ENCODE assay signal across 23 cellular contexts in genomic region chr6:52741872-52742271, GRCh38. TPM values are rescaled to one million over a fixed set of nuclear protein-coding genes. Genes with fewer than 3 reads are reported as not detected.
"Had no signal": no experiment of that assay in that cellular context is flagged by ENCODE, and none has a peak within 500 bp of the region (broad histone marks: within the 10 kb centered on the region; RNA-seq: fewer than 3 reads in every experiment).

No MANE protein-coding gene starts in this region.

- H3K27ac ChIP-seq: epithelial cell of prostate, right atrium auricular region, suprapubic skin had no signal

- H3K36me3 ChIP-seq: right atrium auricular region, suprapubic skin had no signal

- H3K4me3 ChIP-seq: right atrium auricular region, suprapubic skin had no signal

- ATAC-seq: left ventricle myocardium superior had no signal

- H3K9me3 ChIP-seq: suprapubic skin had no signal

- H3K4me1 ChIP-seq: right atrium auricular region, suprapubic skin had no signal

- H3K27me3 ChIP-seq: right atrium auricular region, suprapubic skin had no signal

- DNase-seq: activated CD4-positive, CD25-positive, alpha-beta regulatory T cell treated with anti-CD3 and anti-CD28 coated beads, Interleukin-2, amount 50 U/mL, for 72 hours; activated naive CD4-positive, alpha-beta T cell; activated naive CD8-positive, alpha-beta T cell treated with anti-CD3 and anti-CD28 coated beads, Interleukin-2, amount 10 ng/mL, durations not matched to agents 7 days and 5 days; dermis blood vessel endothelial cell; hippocampal formation; left ventricle myocardium superior; nucleus accumbens; small intestine; stimulated activated CD4-positive, alpha-beta T cell treated with anti-CD3 and anti-CD28 coated beads, Interleukin-4, amount 100 ng/mL, for 4 hours; stimulated activated CD8-positive, alpha-beta memory T cell treated with anti-CD3 and anti-CD28 coated beads, Interleukin-4, amount 100 ng/mL, for 48 hours; stimulated activated naive CD4-positive, alpha-beta T cell treated with Interleukin-2 at 50 U/mL for 16 hours; T-helper 9 cell; trophoblast cell had no signal

- FAIRE-seq: keratinocyte, small intestine had no signal

RNA-seq across cellular contexts. Expression of gene GSTA2, which starts 21.4 kb away (rescaled TPM):
- total RNA-seq: activated CD8-positive, alpha-beta memory T cell treated with anti-CD3 and anti-CD28 coated beads for 36 hours; activated naive CD8-positive, alpha-beta T cell treated with anti-CD3 and anti-CD28 coated beads, Interleukin-2, amount 10 ng/mL, durations not matched to agents 7 days and 5 days; activated T-helper 1 cell treated with anti-CD3 and anti-CD28 coated beads, Interleukin-12 subunit alpha, Interleukin-12 subunit beta, Interleukin-2, Interleukin-4 antibody, amounts not matched to agents 30 ng/mL and 10 ng/mL and 1 ng/mL, durations not matched to agents 14 hours and 24 hours and 36 hours; cerebellum; dermis blood vessel endothelial cell; glomerular endothelial cell; left ventricle myocardium superior; mesenteric fat pad; posterior vena cava; right atrium auricular region; suprapubic skin had no signal
